In the genomic region with DNA sequence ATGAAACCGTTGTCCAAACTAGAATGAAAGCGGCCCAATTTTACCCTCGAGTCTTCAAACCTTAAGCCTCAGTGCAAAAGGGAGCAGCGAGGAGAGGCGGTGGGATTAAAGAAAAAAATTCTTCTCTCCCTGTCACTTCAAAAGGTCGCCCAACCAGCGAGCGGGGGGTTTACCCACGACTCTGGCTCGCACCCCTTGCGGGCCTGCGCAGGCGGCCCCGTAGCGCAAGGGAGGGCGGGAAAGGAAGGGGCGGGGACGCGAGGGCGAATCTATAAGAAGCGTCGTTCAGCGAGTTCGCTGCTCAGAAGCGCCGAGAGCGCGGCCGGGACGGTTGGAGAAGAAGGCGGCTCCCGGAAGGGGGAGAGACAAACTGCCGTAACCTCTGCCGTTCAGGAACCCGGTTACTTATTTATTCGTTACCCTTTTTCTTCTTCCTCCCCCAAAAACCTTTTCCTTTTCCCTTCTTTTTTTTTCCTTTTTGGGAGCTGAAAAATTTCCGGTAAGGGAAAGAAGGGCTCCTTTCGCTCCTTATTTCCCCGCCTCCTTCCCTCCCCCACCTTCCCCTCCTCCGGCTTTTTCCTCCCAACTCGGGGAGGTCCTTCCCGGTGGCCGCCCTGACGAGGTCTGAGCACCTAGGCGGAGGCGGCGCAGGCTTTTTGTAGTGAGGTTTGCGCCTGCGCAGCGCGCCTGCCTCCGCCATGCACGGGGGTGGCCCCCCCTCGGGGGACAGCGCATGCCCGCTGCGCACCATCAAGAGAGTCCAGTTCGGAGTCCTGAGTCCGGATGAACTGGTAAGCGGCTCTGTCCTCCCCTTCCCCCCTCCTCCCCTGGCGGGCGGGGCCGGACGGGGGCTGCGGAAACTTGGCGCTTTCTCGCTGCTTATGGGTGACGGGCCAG, we compare ENCODE assay signal across 8 cellular contexts. TPM values are rescaled to one million over a fixed set of nuclear protein-coding genes. Genes with fewer than 3 reads are reported as not detected.
DNase-seq lines count a peak whose midpoint lies in the region; ATAC-seq, FAIRE-seq and TF ChIP-seq lines count a peak whose summit lies in the region.

TSS of gene POLR2A (plus strand) at position 300 of the 897 bp plus-strand sequence.

- CTCF ChIA-PET in endothelial cell of umbilical vein (lab: Charles Lee) = interaction anchor here (0.7 to 2.1 kb wide), 5 partner anchors 18 to 128 kb away, joined by 3 to 7 read pairs (median 4); partner anchors contain the start of gene TMEM102

- peaks cover 18% of the 10 kb centered on the region for H3K4me1 ChIP-seq in OCI-LY3 (ENCODE audit: low read length)
- H3K4me1 ChIP-seq in endothelial cell of umbilical vein (ENCODE audit: control insufficient read depth, extremely low read depth, insufficient read depth, low read length) = peaks cover 28% of the 10 kb centered on the region

- TSS peak; percentile 42 for BruUV-seq in endothelial cell of umbilical vein (replicated peaks; lab: Mats Ljungman, UMichigan)

- H3K4me2 ChIP-seq in OCI-LY3 (ENCODE audit: low read length) (peak within 1 kb of the TSS; percentile 88), endothelial cell of umbilical vein (ENCODE audit: insufficient read depth, low read length) (peak within 1 kb of the TSS; percentile 96)

- H3K9me3 ChIP-seq in OCI-LY3 (ENCODE audit: insufficient read depth, low read length) (no peaks in the 10 kb centered on the region), endothelial cell of umbilical vein (replicated peaks; ENCODE audit: control insufficient read depth, insufficient read depth, low read length) (no peaks in the 10 kb centered on the region)

- no peaks in the 10 kb centered on the region for H3K9me1 ChIP-seq in endothelial cell of umbilical vein (replicated peaks; ENCODE audit: control insufficient read depth, extremely low read depth, insufficient read depth, low read length)

- H3K9ac ChIP-seq in OCI-LY3 (ENCODE audit: low read length) (peak within 1 kb of the TSS; percentile 100), endothelial cell of umbilical vein (replicated peaks; ENCODE audit: extremely low read depth, insufficient read depth, low read length) (peak within 1 kb of the TSS; percentile 99)

- H3K36me3 ChIP-seq in OCI-LY3 (replicated peaks; ENCODE audit: low read depth, low read length) (no peaks in the 10 kb centered on the region), endothelial cell of umbilical vein (ENCODE audit: control insufficient read depth in 2 of 2, extremely low read depth in 1 of 2, insufficient read depth in 2 of 2, low read length in 2 of 2) (no peaks in the 10 kb centered on the region)

- peak; percentile 92 for DNase-seq in D341Med (ENCODE audit: low spot score)
- DNase-seq in HuH-7 (ENCODE audit: low spot score) = peak; percentile 82
- peak; percentile 99 for DNase-seq in activated T-cell treated with anti-CD3 and anti-CD28 coated beads for 1 hour (ENCODE audit: low read depth)
- peak; percentile 99 for DNase-seq in endothelial cell of umbilical vein (ENCODE audit: low read depth, low spot score)
- DNase-seq in middle frontal gyrus (ENCODE audit: extremely low spot score, low spot score) = peak; percentile 94
- peak; percentile 94 to 97 for DNase-seq in stimulated activated CD8-positive, alpha-beta memory T cell treated with anti-CD3 and anti-CD28 coated beads, Interleukin-2, amount 100 ng/mL, for 48 hours (ENCODE audit: low read depth in 2 of 2)

- peak within 1 kb of the TSS; percentile 100 for H3K4me3 ChIP-seq in OCI-LY3 (ENCODE audit: low read length)
- H3K4me3 ChIP-seq in endothelial cell of umbilical vein (replicated peaks in 1 of 3; ENCODE audit: insufficient read depth in 1 of 3, low read depth in 1 of 3, low read length in 3 of 3) = peak within 1 kb of the TSS; percentile 45 to 88 (median 76)

- H3K27me3 ChIP-seq in OCI-LY3 (ENCODE audit: low read depth, low read length) (no peaks in the 10 kb centered on the region), endothelial cell of umbilical vein (ENCODE audit: control insufficient read depth in 2 of 2, insufficient read depth in 2 of 2, low read length in 2 of 2) (no peaks in the 10 kb centered on the region)

- H3K79me2 ChIP-seq in OCI-LY3 (ENCODE audit: low read length) = peaks cover 54% of the 10 kb centered on the region
- peaks cover 41% of the 10 kb centered on the region for H3K79me2 ChIP-seq in endothelial cell of umbilical vein (ENCODE audit: control insufficient read depth, insufficient read depth, low read length)

- H3K27ac ChIP-seq in OCI-LY3 (ENCODE audit: low read length) (peak within 1 kb of the TSS; percentile 93), endothelial cell of umbilical vein (ENCODE audit: insufficient read depth, low read depth, low read length) (peak within 1 kb of the TSS; percentile 100)

- H4K20me1 ChIP-seq in OCI-LY3 (ENCODE audit: insufficient read depth, low read length) (peaks cover 18% of the 10 kb centered on the region), endothelial cell of umbilical vein (replicated peaks; ENCODE audit: control insufficient read depth, extremely low read depth, insufficient read depth, low read length) (peaks cover 4% of the 10 kb centered on the region)

- intact Hi-C loops in endothelial cell of umbilical vein (cut with micrococcal nuclease) = loop anchor here (1.0 to 10.0 kb wide), 8 partner anchors 13 to 200 kb away; partner anchors contain the start of genes MPDU1, PLSCR3, SENP3 and TMEM102

- POLR2A ChIA-PET in endothelial cell of umbilical vein (lab: Charles Lee) = interaction anchor here (0.6 to 2.4 kb wide), 16 partner anchors 8 to 134 kb away, joined by 3 to 8 read pairs (median 5); partner anchors contain the start of genes TMEM102, TMEM256 and TNFSF13

- FAIRE-seq in endothelial cell of umbilical vein (lab: Jason Lieb, UNC) = peak; percentile 94

- no peak for TF ChIP-seq CTCF in OCI-LY3 (IDR thresholded peaks at IDR 0.05; ENCODE audit: low read depth, low read length)
- TF ChIP-seq CTCF in endothelial cell of umbilical vein (IDR thresholded peaks at IDR 0.05; ENCODE audit: extremely low read depth in 1 of 2, insufficient read depth in 1 of 2, low read depth in 1 of 2, low read length in 2 of 2) = peak in 1 of 2 donors; percentile 8

- H2AFZ ChIP-seq in OCI-LY3 (ENCODE audit: low read depth, low read length) = peak within 1 kb of the TSS; percentile 71; the same call in 1 of the 2 replicates
- H2AFZ ChIP-seq in endothelial cell of umbilical vein (ENCODE audit: low read depth, low read length) = peak within 1 kb of the TSS; percentile 90

- peak; percentile 66 for ATAC-seq in GM21515 (IDR thresholded peaks at IDR 0.05; ENCODE audit: unreplicated experiment)

- TF ChIP-seq POLR2A in endothelial cell of umbilical vein (IDR thresholded peaks at IDR 0.05; ENCODE audit: low read depth, low read length) = peak; percentile 100

- dilution Hi-C loops in endothelial cell of umbilical vein (cut with MboI; ENCODE audit: extremely low pct_ligation_motif_present, low sequenced_read_pairs) = no loop called here

TF ChIP-seq in endothelial cell of umbilical vein, 7 proteins besides CTCF, POLR2A, EP300 and RAD21:
- no peak for TF ChIP-seq EZH2 (IDR thresholded peaks at IDR 0.05; ENCODE audit: borderline replicate concordance, low read depth, low read length, severe bottlenecking)
- no peak for TF ChIP-seq JUN (IDR thresholded peaks at IDR 0.05; ENCODE audit: borderline replicate concordance, insufficient read depth, insufficient read length, low read depth)
- TF ChIP-seq MAX (IDR thresholded peaks at IDR 0.05; ENCODE audit: insufficient read depth, insufficient read length) = peak; percentile 53
- TF ChIP-seq GATA2 (IDR thresholded peaks at IDR 0.05; ENCODE audit: insufficient read depth, insufficient read length, low read depth, low read length) = no peak
- peak; percentile 4 for TF ChIP-seq FOS (IDR thresholded peaks at IDR 0.05; ENCODE audit: borderline replicate concordance, insufficient read depth, low read length)
- TF ChIP-seq MYC (IDR thresholded peaks at IDR 0.05; ENCODE audit: low read depth, low read length) = peak; percentile 49
- peak; percentile 100 for TF ChIP-seq POLR2AphosphoS5 (IDR thresholded peaks at IDR 0.05; ENCODE audit: insufficient read depth, low read depth, low read length)

RNA-seq across cellular contexts. Expression of gene POLR2A, which starts in this region (rescaled TPM):
- 145 and 151 TPM in 2 replicates for total RNA-seq in endothelial cell of umbilical vein
- polyA plus RNA-seq in endothelial cell of umbilical vein = 25.1 and 45.9 TPM in 2 replicates
- polyA plus RNA-seq in endothelial cell of umbilical vein (2011; cell fraction: cytosol; rRNA removed) = 26.0 and 30.8 TPM in 2 replicates
- 107 and 129 TPM in 2 replicates for polyA plus RNA-seq in endothelial cell of umbilical vein (2011; cell fraction: nucleus; rRNA removed)
- polyA plus RNA-seq in endothelial cell of umbilical vein (2012) = 70.9 and 97.1 TPM in 2 replicates
- polyA minus RNA-seq in endothelial cell of umbilical vein = 213 and 226 TPM in 2 replicates
- 88.7 TPM for polyA minus RNA-seq in endothelial cell of umbilical vein (2011; cell fraction: cytosol; rRNA and poly(A)+ RNA removed)
- polyA minus RNA-seq in endothelial cell of umbilical vein (2011; cell fraction: nucleus; rRNA and poly(A)+ RNA removed) = 158 and 169 TPM in 2 replicates

Comparison
In these comparisons a context has a peak if more than half of its experiments do, and no peak if none do; other contexts are left out.
1. Peak in every context shown above with its lines: DNase-seq, ATAC-seq, H3K4me3 ChIP-seq and H3K27ac ChIP-seq.